2 cellular contexts compared by ENCODE assay signal in genomic region chr10:48314107-48314506, GRCh38.
TF ChIP-seq lines count a peak whose summit lies in the region.

No MANE protein-coding gene starts in this region.

TF ChIP-seq in GM23338, 12 proteins besides CTCF, POLR2A, EP300 and RAD21 (continued from another document):
- TF ChIP-seq ETS1 (IDR thresholded peaks at IDR 0.05) (no peak), EZH2 (IDR thresholded peaks at IDR 0.05; ENCODE audit: low read depth, unreplicated experiment) (no peak), REST (IDR thresholded peaks at IDR 0.05; ENCODE audit: unreplicated experiment) (no peak), NANOG (IDR thresholded peaks at IDR 0.05; ENCODE audit: borderline replicate concordance) (no peak), JUNB (IDR thresholded peaks at IDR 0.05; ENCODE audit: unreplicated experiment) (no peak), ZNF114 (CRISPR knock-in tag; IDR thresholded peaks at IDR 0.05) (no peak), CREB1 (CRISPR knock-in tag; IDR thresholded peaks at IDR 0.05; ENCODE audit: low read depth) (no peak), STAT1 (IDR thresholded peaks at IDR 0.05; ENCODE audit: unreplicated experiment) (no peak)

TF ChIP-seq in K562, 482 proteins besides CTCF, POLR2A, EP300 and RAD21 (continued from another document):
- TF ChIP-seq PKNOX1 (IDR thresholded peaks at IDR 0.05): no peak
- no peak for TF ChIP-seq ZNF347 (CRISPR knock-in tag; IDR thresholded peaks at IDR 0.05; ENCODE audit: low read depth)
- TF ChIP-seq, protein P1, sequence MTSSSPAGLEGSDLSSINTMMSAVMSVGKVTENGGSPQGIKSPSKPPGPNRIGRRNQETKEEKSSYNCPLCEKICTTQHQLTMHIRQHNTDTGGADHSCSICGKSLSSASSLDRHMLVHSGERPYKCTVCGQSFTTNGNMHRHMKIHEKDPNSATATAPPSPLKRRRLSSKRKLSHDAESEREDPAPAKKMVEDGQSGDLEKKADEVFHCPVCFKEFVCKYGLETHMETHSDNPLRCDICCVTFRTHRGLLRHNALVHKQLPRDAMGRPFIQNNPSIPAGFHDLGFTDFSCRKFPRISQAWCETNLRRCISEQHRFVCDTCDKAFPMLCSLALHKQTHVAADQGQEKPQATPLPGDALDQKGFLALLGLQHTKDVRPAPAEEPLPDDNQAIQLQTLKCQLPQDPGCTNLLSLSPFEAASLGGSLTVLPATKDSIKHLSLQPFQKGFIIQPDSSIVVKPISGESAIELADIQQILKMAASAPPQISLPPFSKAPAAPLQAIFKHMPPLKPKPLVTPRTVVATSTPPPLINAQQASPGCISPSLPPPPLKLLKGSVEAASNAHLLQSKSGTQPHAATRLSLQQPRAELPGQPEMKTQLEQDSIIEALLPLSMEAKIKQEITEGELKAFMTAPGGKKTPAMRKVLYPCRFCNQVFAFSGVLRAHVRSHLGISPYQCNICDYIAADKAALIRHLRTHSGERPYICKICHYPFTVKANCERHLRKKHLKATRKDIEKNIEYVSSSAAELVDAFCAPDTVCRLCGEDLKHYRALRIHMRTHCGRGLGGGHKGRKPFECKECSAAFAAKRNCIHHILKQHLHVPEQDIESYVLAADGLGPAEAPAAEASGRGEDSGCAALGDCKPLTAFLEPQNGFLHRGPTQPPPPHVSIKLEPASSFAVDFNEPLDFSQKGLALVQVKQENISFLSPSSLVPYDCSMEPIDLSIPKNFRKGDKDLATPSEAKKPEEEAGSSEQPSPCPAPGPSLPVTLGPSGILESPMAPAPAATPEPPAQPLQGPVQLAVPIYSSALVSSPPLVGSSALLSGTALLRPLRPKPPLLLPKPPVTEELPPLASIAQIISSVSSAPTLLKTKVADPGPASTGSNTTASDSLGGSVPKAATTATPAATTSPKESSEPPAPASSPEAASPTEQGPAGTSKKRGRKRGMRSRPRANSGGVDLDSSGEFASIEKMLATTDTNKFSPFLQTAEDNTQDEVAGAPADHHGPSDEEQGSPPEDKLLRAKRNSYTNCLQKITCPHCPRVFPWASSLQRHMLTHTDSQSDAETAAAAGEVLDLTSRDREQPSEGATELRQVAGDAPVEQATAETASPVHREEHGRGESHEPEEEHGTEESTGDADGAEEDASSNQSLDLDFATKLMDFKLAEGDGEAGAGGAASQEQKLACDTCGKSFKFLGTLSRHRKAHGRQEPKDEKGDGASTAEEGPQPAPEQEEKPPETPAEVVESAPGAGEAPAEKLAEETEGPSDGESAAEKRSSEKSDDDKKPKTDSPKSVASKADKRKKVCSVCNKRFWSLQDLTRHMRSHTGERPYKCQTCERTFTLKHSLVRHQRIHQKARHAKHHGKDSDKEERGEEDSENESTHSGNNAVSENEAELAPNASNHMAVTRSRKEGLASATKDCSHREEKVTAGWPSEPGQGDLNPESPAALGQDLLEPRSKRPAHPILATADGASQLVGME (CRISPR knock-in tag; IDR thresholded peaks at IDR 0.05): no peak
- TF ChIP-seq ZBTB1 (CRISPR knock-in tag; IDR thresholded peaks at IDR 0.05; ENCODE audit: borderline replicate concordance, low read depth): no peak
TF ChIP-seq in K562: peak in this region for 1.
